In the genomic region with DNA sequence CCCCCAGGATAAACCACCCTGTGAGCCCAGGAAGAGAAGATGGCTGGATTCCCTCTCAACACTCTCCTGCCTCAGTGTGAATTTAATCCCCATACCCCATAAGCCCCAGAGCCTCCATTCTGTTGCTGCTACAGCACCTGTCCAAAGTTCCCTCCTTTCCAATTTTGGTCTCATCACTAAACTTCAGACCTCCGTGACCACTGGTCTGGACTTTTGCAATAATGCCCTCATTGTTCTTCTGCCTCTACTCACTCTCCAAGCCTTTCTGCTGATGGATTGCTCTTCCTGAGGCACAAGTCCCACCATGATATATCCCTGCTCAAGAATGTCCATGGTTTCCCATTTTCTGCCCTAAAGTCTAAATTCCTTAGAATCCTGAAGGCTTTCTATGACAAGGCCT, we compare ENCODE assay signal across 21 cellular contexts.
"Had no signal": no experiment of that assay in that cellular context is flagged by ENCODE, and none has a peak within 500 bp of the region (broad histone marks: within the 10 kb centered on the region; RNA-seq: fewer than 3 reads in every experiment).

No MANE protein-coding gene starts in this region.

- ATAC-seq: activated T-cell treated with anti-CD3 and anti-CD28 coated beads, Interleukin-2, amount 50 U/mL, for 4 hours; heart right ventricle; lower lobe of right lung; natural killer cell treated with Interleukin-12 subunit alpha and Interleukin-12 subunit beta and Interleukin-15 and Interleukin-18, amount 100 ng/mL, for 72 hours; stimulated activated memory B cell treated with anti-CD40 and anti-IgM and Interleukin-4, amounts not matched to agents 10 μg/mL and 1 μg/mL and 100 μg/mL, for 72 hours had no signal

- H3K27me3 Mint-ChIP-seq: activated B cell treated with CpG ODN at 0.5 μM for 24 hours; natural killer cell treated with Interleukin-12 subunit alpha and Interleukin-12 subunit beta and Interleukin-15 and Interleukin-18, amount 100 ng/mL, for 72 hours; stimulated activated memory B cell treated with anti-CD40 and anti-IgM and Interleukin-4, amounts not matched to agents 10 μg/mL and 1 μg/mL and 100 μg/mL, for 72 hours had no signal

- H3K4me3 ChIP-seq: heart right ventricle, lower lobe of right lung, sigmoid colon, smooth muscle cell, transverse colon, uterus had no signal

- H3K27ac ChIP-seq: heart right ventricle, lower lobe of right lung, sigmoid colon, uterus had no signal

- H3K27me3 ChIP-seq: heart right ventricle, sigmoid colon, transverse colon, uterus had no signal

- H3K4me2 ChIP-seq: smooth muscle cell had no signal

- H3K4me3 Mint-ChIP-seq: activated B cell treated with CpG ODN at 0.5 μM for 24 hours; activated naive CD8-positive, alpha-beta T cell treated with anti-CD3 and anti-CD28 coated beads, Interleukin-2, amount 10 ng/mL, durations not matched to agents 7 days and 5 days; activated T-cell treated with anti-CD3 and anti-CD28 coated beads, Interleukin-2, amount 50 U/mL, for 4 hours; mesothelial cell of epicardium; natural killer cell treated with Interleukin-12 subunit alpha and Interleukin-12 subunit beta and Interleukin-15 and Interleukin-18, amount 100 ng/mL, for 72 hours; stimulated activated memory B cell treated with anti-CD40 and anti-IgM and Interleukin-4, amounts not matched to agents 10 μg/mL and 1 μg/mL and 100 μg/mL, for 72 hours; T-helper 1 cell treated with Interleukin-12 subunit alpha and Interleukin-12 subunit beta and Interleukin-4 antibody, amounts not matched to agents 30 μg/mL and 1 μg/mL, for 36 hours had no signal

- H3K27ac Mint-ChIP-seq: activated B cell treated with CpG ODN at 0.5 μM for 24 hours; activated naive CD8-positive, alpha-beta T cell treated with anti-CD3 and anti-CD28 coated beads, Interleukin-2, amount 10 ng/mL, durations not matched to agents 7 days and 5 days; mesothelial cell of epicardium; stimulated activated memory B cell treated with anti-CD40 and anti-IgM and Interleukin-4, amounts not matched to agents 10 μg/mL and 1 μg/mL and 100 μg/mL, for 72 hours; T-helper 1 cell treated with Interleukin-12 subunit alpha and Interleukin-12 subunit beta and Interleukin-4 antibody, amounts not matched to agents 30 μg/mL and 1 μg/mL, for 36 hours had no signal

- H3K9me3 Mint-ChIP-seq: activated B cell treated with CpG ODN at 0.5 μM for 24 hours; activated naive CD8-positive, alpha-beta T cell treated with anti-CD3 and anti-CD28 coated beads, Interleukin-2, amount 10 ng/mL, durations not matched to agents 7 days and 5 days; activated T-cell treated with anti-CD3 and anti-CD28 coated beads, Interleukin-2, amount 50 U/mL, for 4 hours; mesothelial cell of epicardium; natural killer cell treated with Interleukin-12 subunit alpha and Interleukin-12 subunit beta and Interleukin-15 and Interleukin-18, amount 100 ng/mL, for 72 hours; stimulated activated memory B cell treated with anti-CD40 and anti-IgM and Interleukin-4, amounts not matched to agents 10 μg/mL and 1 μg/mL and 100 μg/mL, for 72 hours; T-helper 1 cell treated with Interleukin-12 subunit alpha and Interleukin-12 subunit beta and Interleukin-4 antibody, amounts not matched to agents 30 μg/mL and 1 μg/mL, for 36 hours had no signal

- H3K4me1 ChIP-seq: uterus had no signal

- H3K36me3 Mint-ChIP-seq: activated naive CD8-positive, alpha-beta T cell treated with anti-CD3 and anti-CD28 coated beads, Interleukin-2, amount 10 ng/mL, durations not matched to agents 7 days and 5 days; mesothelial cell of epicardium; natural killer cell treated with Interleukin-12 subunit alpha and Interleukin-12 subunit beta and Interleukin-15 and Interleukin-18, amount 100 ng/mL, for 72 hours had no signal

- H3K36me3 ChIP-seq: heart right ventricle, lower lobe of right lung, sigmoid colon, transverse colon, uterus had no signal

- DNase-seq: activated B cell treated with CpG ODN at 0.5 μM for 24 hours; activated CD4-positive, alpha-beta T cell treated with anti-CD3 and anti-CD28 coated beads for 4 hours; activated CD4-positive, alpha-beta T cell treated with anti-CD3 and anti-CD28 coated beads, Interleukin-2, amount 50 U/mL, for 48 hours; activated CD8-positive, alpha-beta memory T cell treated with anti-CD3 and anti-CD28 coated beads, Interleukin-2, amount 50 U/mL, for 48 hours; activated naive CD4-positive, alpha-beta T cell treated with Interleukin-2 at 50 U/mL for 16 hours; activated naive CD8-positive, alpha-beta T cell treated with anti-CD3 and anti-CD28 coated beads, Interleukin-2, amount 10 ng/mL, durations not matched to agents 7 days and 5 days; activated T-cell treated with anti-CD3 and anti-CD28 coated beads, Interleukin-2, amount 50 U/mL, for 4 hours; amniotic stem cell; heart right ventricle; lower lobe of right lung; nucleus accumbens; sigmoid colon; stimulated activated CD4-positive, alpha-beta T cell treated with anti-CD3 and anti-CD28 coated beads, Interleukin-15, amount 100 ng/mL, for 24 hours; T1000; transverse colon; uterus had no signal

- H3K9me3 ChIP-seq: heart right ventricle, lower lobe of right lung, sigmoid colon, transverse colon, uterus had no signal
